16 cellular contexts compared by ENCODE assay signal in the genomic region with DNA sequence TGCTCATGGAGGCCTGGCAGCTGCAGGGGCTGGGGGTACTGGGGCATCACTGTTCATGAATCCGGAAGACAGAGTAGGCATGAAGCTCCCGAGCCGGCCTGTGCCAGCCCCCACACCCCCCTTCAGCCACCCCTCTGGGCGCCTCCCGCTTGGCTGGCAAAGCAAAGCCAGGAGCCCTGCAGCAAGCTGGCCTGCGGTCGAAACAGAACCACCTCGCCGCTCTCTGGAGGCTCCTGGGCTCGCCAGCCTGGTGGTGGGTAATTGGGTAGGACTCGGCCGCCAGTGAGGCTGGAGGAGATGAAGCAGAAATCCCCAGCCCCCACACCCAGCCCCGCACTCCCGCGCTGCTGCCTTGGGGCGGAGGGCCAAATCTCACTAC.
"Had no signal": no experiment of that assay in that cellular context is flagged by ENCODE, and none has a peak within 500 bp of the region (broad histone marks: within the 10 kb centered on the region; RNA-seq: fewer than 3 reads in every experiment).

No MANE protein-coding gene starts in this region.

- H3K27ac Mint-ChIP-seq: activated CD4-positive, alpha-beta memory T cell treated with anti-CD3 and anti-CD28 coated beads, Interleukin-2, amount 10 ng/mL, durations not matched to agents 7 days and 5 days; activated CD8-positive, alpha-beta memory T cell treated with anti-CD3 and anti-CD28 coated beads, Interleukin-2, amount 10 ng/mL, durations not matched to agents 7 days and 5 days; activated naive CD8-positive, alpha-beta T cell; stimulated activated naive B cell treated with anti-CD40 and anti-IgM and Interleukin-4, amounts not matched to agents 10 μg/mL and 1 μg/mL and 100 μg/mL, for 72 hours; WTC11 had no signal

- H3K27ac ChIP-seq: dorsolateral prefrontal cortex, pancreas, SK-N-MC, spleen had no signal

- H3K36me3 ChIP-seq: pancreas, spleen had no signal

- ATAC-seq: activated CD8-positive, alpha-beta memory T cell treated with anti-CD3 and anti-CD28 coated beads, Interleukin-2, amount 10 ng/mL, durations not matched to agents 7 days and 5 days; pancreas; stimulated activated naive B cell treated with anti-CD40 and anti-IgM and Interleukin-4, amounts not matched to agents 10 μg/mL and 1 μg/mL and 100 μg/mL, for 72 hours; WTC11 had no signal

- H3K27me3 ChIP-seq: dorsolateral prefrontal cortex, pancreas had no signal

- FAIRE-seq: colon, pancreas, TTC549 had no signal

- H3K4me3 ChIP-seq: dorsolateral prefrontal cortex, pancreas, SK-N-MC, spleen had no signal

- H3K4me3 Mint-ChIP-seq: activated CD4-positive, alpha-beta memory T cell treated with anti-CD3 and anti-CD28 coated beads, Interleukin-2, amount 10 ng/mL, durations not matched to agents 7 days and 5 days; activated CD8-positive, alpha-beta memory T cell treated with anti-CD3 and anti-CD28 coated beads, Interleukin-2, amount 10 ng/mL, durations not matched to agents 7 days and 5 days; activated naive CD8-positive, alpha-beta T cell; neural crest cell; stimulated activated naive B cell treated with anti-CD40 and anti-IgM and Interleukin-4, amounts not matched to agents 10 μg/mL and 1 μg/mL and 100 μg/mL, for 72 hours; WTC11 had no signal

- DNase-seq: activated CD4-positive, alpha-beta memory T cell treated with anti-CD3 and anti-CD28 coated beads, Interleukin-2, amount 10 ng/mL, durations not matched to agents 7 days and 5 days; activated CD4-positive, alpha-beta T cell treated with anti-CD3 and anti-CD28 coated beads for 48 hours; activated CD8-positive, alpha-beta memory T cell treated with anti-CD3 and anti-CD28 coated beads, Interleukin-2, amount 10 ng/mL, durations not matched to agents 7 days and 5 days; caudate nucleus; dorsolateral prefrontal cortex; foreskin fibroblast; midbrain; spleen; stimulated activated naive B cell treated with anti-CD40 and anti-IgM and Interleukin-4, amounts not matched to agents 10 μg/mL and 1 μg/mL and 100 μg/mL, for 72 hours had no signal

- H3K36me3 Mint-ChIP-seq: activated CD8-positive, alpha-beta memory T cell treated with anti-CD3 and anti-CD28 coated beads, Interleukin-2, amount 10 ng/mL, durations not matched to agents 7 days and 5 days had no signal

- H3K4me1 Mint-ChIP-seq: activated CD4-positive, alpha-beta memory T cell treated with anti-CD3 and anti-CD28 coated beads, Interleukin-2, amount 10 ng/mL, durations not matched to agents 7 days and 5 days; activated CD8-positive, alpha-beta memory T cell treated with anti-CD3 and anti-CD28 coated beads, Interleukin-2, amount 10 ng/mL, durations not matched to agents 7 days and 5 days had no signal

- H3K9me3 ChIP-seq: pancreas had no signal

- H3K27me3 Mint-ChIP-seq: activated CD4-positive, alpha-beta memory T cell treated with anti-CD3 and anti-CD28 coated beads, Interleukin-2, amount 10 ng/mL, durations not matched to agents 7 days and 5 days; activated CD8-positive, alpha-beta memory T cell treated with anti-CD3 and anti-CD28 coated beads, Interleukin-2, amount 10 ng/mL, durations not matched to agents 7 days and 5 days; activated naive CD8-positive, alpha-beta T cell had no signal
